2 cellular contexts compared by ENCODE assay signal in genomic region chr1:225767591-225768540, GRCh38.
TF ChIP-seq lines count a peak whose summit lies in the region.

No MANE protein-coding gene starts in this region.

TF ChIP-seq in HCT116, 20 proteins besides CTCF, POLR2A, EP300 and RAD21 (continued from another document):
- TF ChIP-seq ZBTB33 (IDR thresholded peaks at IDR 0.05; ENCODE audit: extremely low read depth, insufficient replicate concordance, low read length), result no peak
- no peak; the same call in 1 of the 2 replicates for TF ChIP-seq ZFX (IDR thresholded peaks at IDR 0.05)
- no peak for TF ChIP-seq SRF (IDR thresholded peaks at IDR 0.05; ENCODE audit: low read depth)
- no peak for TF ChIP-seq CEBPB (IDR thresholded peaks at IDR 0.05; ENCODE audit: low read depth)

TF ChIP-seq in HEK293T, 16 proteins besides CTCF, POLR2A, EP300 and RAD21 (continued from another document):
- TF ChIP-seq CTBP1 (IDR thresholded peaks at IDR 0.05; ENCODE audit: borderline replicate concordance) (no peak), NFRKB (IDR thresholded peaks at IDR 0.05) (no peak), LEF1 (IDR thresholded peaks at IDR 0.05; ENCODE audit: borderline replicate concordance) (no peak), FOXA1 (IDR thresholded peaks at IDR 0.05) (no peak), PKNOX1 (IDR thresholded peaks at IDR 0.05) (no peak)
TF ChIP-seq in HEK293T: peak in this region for 0.
